ENCODE assay signal across 21 cellular contexts in the genomic region with DNA sequence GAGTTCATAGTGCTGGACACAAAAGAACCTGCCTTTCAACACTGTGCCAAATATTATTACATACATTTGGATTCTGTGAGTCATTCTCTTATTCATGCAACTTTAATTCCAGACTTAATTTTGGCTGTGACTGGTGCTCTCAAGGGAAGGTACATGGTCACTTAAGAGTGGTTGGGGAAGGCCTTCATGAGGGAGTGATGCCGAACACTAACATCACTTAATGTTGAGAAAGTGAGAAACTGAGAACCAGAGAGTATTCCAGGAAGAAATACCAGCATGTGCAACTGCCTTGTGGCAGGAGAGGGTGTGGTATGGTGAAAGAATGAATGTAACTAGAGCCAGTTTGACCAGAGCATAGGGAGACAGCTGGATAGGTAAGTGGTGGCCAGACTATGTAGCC. TPM values are rescaled to one million over a fixed set of nuclear protein-coding genes. Genes with fewer than 3 reads are reported as not detected.
DNase-seq lines count a peak whose midpoint lies in the region; ATAC-seq, FAIRE-seq and TF ChIP-seq lines count a peak whose summit lies in the region.
"Had no signal": no experiment of that assay in that cellular context is flagged by ENCODE, and none has a peak within 500 bp of the region (broad histone marks: within the 10 kb centered on the region; RNA-seq: fewer than 3 reads in every experiment).

No MANE protein-coding gene starts in this region.

- no peaks in the 10 kb centered on the region for H3K27me3 ChIP-seq in brain microvascular endothelial cell (replicated peaks)
- no peaks in the 10 kb centered on the region for H3K27me3 ChIP-seq in keratinocyte (ENCODE audit: control insufficient read depth, extremely low read depth, insufficient read depth, low read length)
- H3K27me3 ChIP-seq: Peyer's patch had no signal

- H3K27ac ChIP-seq in brain microvascular endothelial cell (no peak overlapping the region), keratinocyte (ENCODE audit: control insufficient read depth, insufficient read depth, low read length) (no peak overlapping the region)
- H3K27ac ChIP-seq: A549, Peyer's patch, thoracic aorta had no signal

- in situ Hi-C loops in brain microvascular endothelial cell (cut with HindIII; ENCODE audit: low pct_ligation_motif_present, low sequenced_read_pairs): no loop called here

- H3K4me1 Mint-ChIP-seq in natural killer cell treated with Interleukin-12 subunit alpha and Interleukin-12 subunit beta and Interleukin-15 and Interleukin-18, amount 100 ng/mL, for 72 hours (ENCODE audit: low read depth in 2 of 2): peaks cover 5 to 15% of the 10 kb centered on the region in 2 donors

- H3K36me3 ChIP-seq in brain microvascular endothelial cell (replicated peaks) (no peaks in the 10 kb centered on the region), keratinocyte (ENCODE audit: control insufficient read depth in 2 of 2, extremely low read depth in 1 of 2, insufficient read depth in 2 of 2, low read length in 2 of 2) (no peaks in the 10 kb centered on the region)

- H3K79me2 ChIP-seq in keratinocyte (ENCODE audit: control insufficient read depth, insufficient read depth, low read length): no peaks in the 10 kb centered on the region

- FAIRE-seq in keratinocyte (lab: Jason Lieb, UNC): peak; percentile 81
- FAIRE-seq: A549, K562 had no signal

- no peak for ATAC-seq in natural killer cell treated with Interleukin-12 subunit alpha and Interleukin-12 subunit beta and Interleukin-15 and Interleukin-18, amount 100 ng/mL, for 72 hours
- ATAC-seq in HG03196 (IDR thresholded peaks at IDR 0.05; ENCODE audit: unreplicated experiment): no peak
- ATAC-seq: A549, K562, left cardiac atrium, T-helper 17 cell had no signal

- no peak overlapping the region for H3K4me2 ChIP-seq in keratinocyte (ENCODE audit: control insufficient read depth, extremely low read depth, insufficient read depth, low read depth, low read length)
- H3K4me2 ChIP-seq: A549 had no signal

- H3K27ac Mint-ChIP-seq in natural killer cell treated with Interleukin-12 subunit alpha and Interleukin-12 subunit beta and Interleukin-15 and Interleukin-18, amount 100 ng/mL, for 72 hours: no peak overlapping the region
- H3K27ac Mint-ChIP-seq: T-helper 17 cell had no signal

- no peaks in the 10 kb centered on the region for H3K9me1 ChIP-seq in keratinocyte (ENCODE audit: control insufficient read depth, extremely low read depth, insufficient read depth, low read length)

- TF ChIP-seq CTCF in brain microvascular endothelial cell (IDR thresholded peaks at IDR 0.05; ENCODE audit: low read depth, low read length, missing control alignments): no peak
- no peak for TF ChIP-seq CTCF in keratinocyte (optimal IDR thresholded peaks at IDR 0.05 in 1 of 3, IDR thresholded peaks at IDR 0.05 in 1 of 3, conservative IDR thresholded peaks at IDR 0.05 in 1 of 3; ENCODE audit: extremely low read depth in 1 of 3, insufficient read depth in 2 of 3, low read length in 3 of 3)

- DNase-seq in A172 (ENCODE audit: low spot score) (peak; percentile 4), HPDE6-E6E7 (ENCODE audit: extremely low spot score) (peak; percentile 21), brain microvascular endothelial cell (peak; percentile 12), keratinocyte (ENCODE audit: low read depth, low spot score) (peak; percentile 26), pons (ENCODE audit: low spot score) (no peak)
- DNase-seq in natural killer cell treated with Interleukin-12 subunit alpha and Interleukin-12 subunit beta and Interleukin-15 and Interleukin-18, amount 100 ng/mL, for 72 hours (ENCODE audit: low spot score): no peak
- DNase-seq in activated CD8-positive, alpha-beta memory T cell treated with anti-CD3 and anti-CD28 coated beads for 24 hours: no peak
- DNase-seq: activated CD4-positive, alpha-beta T cell treated with anti-CD3 and anti-CD28 coated beads for 48 hours; activated T-cell treated with anti-CD3 and anti-CD28 coated beads, Interleukin-2, amount 50 U/mL, for 48 hours; effector CD8-positive, alpha-beta T cell; head of caudate nucleus; left cardiac atrium; NCI-H1694; NCI-H524; Peyer's patch; stimulated activated CD4-positive, alpha-beta T cell treated with anti-CD3 and anti-CD28 coated beads, Interleukin-12 subunit alpha, Interleukin-12 subunit beta, amount 100 ng/mL, for 4 hours; T-helper 17 cell had no signal

- no peaks in the 10 kb centered on the region for H4K20me1 ChIP-seq in keratinocyte (ENCODE audit: control insufficient read depth, extremely low read depth, insufficient read depth, low read length)

- no peak overlapping the region for H2AFZ ChIP-seq in keratinocyte (ENCODE audit: control insufficient read depth, low read length)

- H3K9ac ChIP-seq in keratinocyte (ENCODE audit: control insufficient read depth, extremely low read depth, insufficient read depth, low read length): no peak overlapping the region

- H3K9me3 Mint-ChIP-seq in natural killer cell treated with Interleukin-12 subunit alpha and Interleukin-12 subunit beta and Interleukin-15 and Interleukin-18, amount 100 ng/mL, for 72 hours: no peaks in the 10 kb centered on the region

- peaks cover 10% of the 10 kb centered on the region for H3K4me1 ChIP-seq in keratinocyte (ENCODE audit: control insufficient read depth, extremely low read depth, insufficient read depth, low read length)
- H3K4me1 ChIP-seq: Peyer's patch had no signal

- no peaks in the 10 kb centered on the region for H3K9me3 ChIP-seq in keratinocyte (ENCODE audit: control insufficient read depth, low read depth, low read length)
- H3K9me3 ChIP-seq: A549, Peyer's patch, thoracic aorta had no signal

- H3K4me3 ChIP-seq in brain microvascular endothelial cell (ENCODE audit: low read depth, low read length) (no peak overlapping the region), keratinocyte (ENCODE audit: control insufficient read depth in 2 of 3, extremely low read depth in 1 of 3, insufficient read depth in 2 of 3, low read depth in 1 of 3, low read length in 3 of 3) (no peak overlapping the region)
- H3K4me3 ChIP-seq: A549, K562, Peyer's patch, thoracic aorta had no signal

- dilution Hi-C loops in keratinocyte (cut with MboI; ENCODE audit: extremely low pct_ligation_motif_present, low sequenced_read_pairs): no loop called here

- H3K27me3 Mint-ChIP-seq in natural killer cell treated with Interleukin-12 subunit alpha and Interleukin-12 subunit beta and Interleukin-15 and Interleukin-18, amount 100 ng/mL, for 72 hours: no peaks in the 10 kb centered on the region
- H3K27me3 Mint-ChIP-seq: T-helper 17 cell had no signal

- H3K4me3 Mint-ChIP-seq in natural killer cell treated with Interleukin-12 subunit alpha and Interleukin-12 subunit beta and Interleukin-15 and Interleukin-18, amount 100 ng/mL, for 72 hours: no peak overlapping the region
- H3K4me3 Mint-ChIP-seq: T-helper 17 cell had no signal

- H3K36me3 Mint-ChIP-seq in natural killer cell treated with Interleukin-12 subunit alpha and Interleukin-12 subunit beta and Interleukin-15 and Interleukin-18, amount 100 ng/mL, for 72 hours: peaks cover 11% of the 10 kb centered on the region

RNA-seq across cellular contexts. Expression of gene FHDC1, which starts 41.5 kb away (rescaled TPM):
- total RNA-seq in A172 (2014; rRNA removed; shearing (Covaris generic)): 0.40 and 0.62 TPM in 2 replicates
- polyA plus RNA-seq in keratinocyte: 0.96 to 2.1 TPM (median 1.6 TPM) in 3 replicates
- polyA plus RNA-seq in keratinocyte (2011; ENCODE audit: low read depth): 4.0 TPM
- polyA plus RNA-seq in keratinocyte (2011; cell fraction: cytosol; rRNA removed): 1.2 and 1.4 TPM in 2 replicates
- 6.6 and 7.8 TPM in 2 replicates for polyA plus RNA-seq in keratinocyte (2011; cell fraction: nucleus; rRNA removed)
- 2.0 and 6.1 TPM in 2 replicates for polyA plus RNA-seq in keratinocyte (2012; ENCODE audit: low replicate concordance)
- polyA minus RNA-seq in keratinocyte: 1.7 to 1.9 TPM (median 1.7 TPM) in 3 replicates
- 1.7 TPM for polyA minus RNA-seq in keratinocyte (2011; cell fraction: cytosol; rRNA and poly(A)+ RNA removed)
- polyA minus RNA-seq in keratinocyte (2011; cell fraction: nucleus; rRNA and poly(A)+ RNA removed): 4.7 and 7.0 TPM in 2 replicates
- total RNA-seq in natural killer cell treated with Interleukin-12 subunit alpha and Interleukin-12 subunit beta and Interleukin-15 and Interleukin-18, amount 100 ng/mL, for 72 hours: under 1 TPM; 0.33 to 0.42 TPM

Comparison
In these comparisons a context has a peak if more than half of its experiments do, and no peak if none do; other contexts are left out.
1. DNase-seq: peak in A172 (single experiment), HPDE6-E6E7 (single experiment), brain microvascular endothelial cell (single experiment) and keratinocyte (single experiment); none in natural killer cell treated with Interleukin-12 subunit alpha and Interleukin-12 subunit beta and Interleukin-15 and Interleukin-18, amount 100 ng/mL, for 72 hours (single experiment), pons (single experiment) and activated CD8-positive, alpha-beta memory T cell treated with anti-CD3 and anti-CD28 coated beads for 24 hours (single experiment).